6 cellular contexts compared by ENCODE assay signal in the genomic region with DNA sequence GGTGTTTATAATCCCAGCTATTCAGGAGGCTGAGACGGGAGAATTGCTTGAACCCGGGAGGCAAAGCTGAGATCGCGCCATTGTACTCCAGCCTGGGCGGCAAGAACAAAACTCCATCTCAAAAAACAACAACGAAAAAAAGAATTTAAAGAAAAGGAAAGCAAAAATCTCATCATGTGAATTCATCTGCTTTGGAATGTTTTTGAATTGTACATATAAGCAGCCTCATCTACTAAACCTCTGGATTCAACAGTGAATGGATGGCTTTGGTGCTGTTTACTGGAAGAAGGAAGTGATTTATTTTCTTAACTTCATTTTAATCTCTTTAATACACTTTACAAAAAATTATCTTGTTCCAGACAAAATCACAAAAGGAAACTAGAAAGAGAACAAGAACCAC.
"Had no signal": no experiment of that assay in that cellular context is flagged by ENCODE, and none has a peak within 500 bp of the region (broad histone marks: within the 10 kb centered on the region; RNA-seq: fewer than 3 reads in every experiment).

No MANE protein-coding gene starts in this region.

- DNase-seq: IMR-90, KBM-7, KG1 had no signal

- FAIRE-seq: HepG2, HTR-8/SVneo had no signal

- H3K27ac ChIP-seq: HL-60 had no signal

- ATAC-seq: HepG2 had no signal
